32 cellular contexts compared by ENCODE assay signal in genomic region chr6:90525421-90525820, GRCh38.
"Had no signal": no experiment of that assay in that cellular context is flagged by ENCODE, and none has a peak within 500 bp of the region (broad histone marks: within the 10 kb centered on the region; RNA-seq: fewer than 3 reads in every experiment).

No MANE protein-coding gene starts in this region.

- ATAC-seq: activated CD4-positive, alpha-beta T cell treated with anti-CD3 and anti-CD28 coated beads for 36 hours; activated CD4-positive, CD25-positive, alpha-beta regulatory T cell treated with anti-CD3 and anti-CD28 coated beads, Interleukin-2, amount 50 U/mL, for 24 hours; activated CD8-positive, alpha-beta memory T cell treated with anti-CD3 and anti-CD28 coated beads, Interleukin-2, amount 10 ng/mL, durations not matched to agents 7 days and 5 days; activated CD8-positive, alpha-beta T cell treated with anti-CD3 and anti-CD28 coated beads, Interleukin-2, amount 10 ng/mL, durations not matched to agents 7 days and 5 days; activated naive CD4-positive, alpha-beta T cell treated with anti-CD3 and anti-CD28 coated beads, Interleukin-2, amount 50 U/mL, for 72 hours; activated T-helper 17 cell treated with anti-CD3 and anti-CD28 coated beads, Interleukin-2, amount 50 U/mL, for 72 hours; body of pancreas had no signal

- H3K4me3 Mint-ChIP-seq: activated CD4-positive, alpha-beta memory T cell treated with anti-CD3 and anti-CD28 coated beads, Interleukin-2, amount 10 ng/mL, durations not matched to agents 7 days and 5 days; activated CD4-positive, alpha-beta T cell treated with anti-CD3 and anti-CD28 coated beads for 36 hours; activated CD4-positive, alpha-beta T cell treated with anti-CD3 and anti-CD28 coated beads, Interleukin-2, amount 10 ng/mL, durations not matched to agents 7 days and 5 days; activated CD8-positive, alpha-beta memory T cell treated with anti-CD3 and anti-CD28 coated beads, Interleukin-2, amount 10 ng/mL, durations not matched to agents 7 days and 5 days; activated CD8-positive, alpha-beta T cell treated with anti-CD3 and anti-CD28 coated beads, Interleukin-2, amount 10 ng/mL, durations not matched to agents 7 days and 5 days; activated naive CD8-positive, alpha-beta T cell treated with anti-CD3 and anti-CD28 coated beads for 36 hours; activated T-cell treated with anti-CD3 and anti-CD28 coated beads, Interleukin-2, amount 50 U/mL, for 24 hours; activated T-helper 17 cell treated with anti-CD3 and anti-CD28 coated beads, Interleukin-2, amount 50 U/mL, for 72 hours; T-helper 1 cell treated with Interleukin-12 subunit alpha and Interleukin-12 subunit beta and Interleukin-4 antibody, amounts not matched to agents 30 μg/mL and 1 μg/mL, for 36 hours; T-helper 2 cell treated with Interferon-gamma antibody and Interleukin-4, amounts not matched to agents 5 μg/mL and 100 μg/mL, for 36 hours had no signal

- H3K4me1 Mint-ChIP-seq: activated CD4-positive, alpha-beta T cell treated with anti-CD3 and anti-CD28 coated beads for 36 hours; activated naive CD8-positive, alpha-beta T cell treated with anti-CD3 and anti-CD28 coated beads for 36 hours; activated T-helper 17 cell treated with anti-CD3 and anti-CD28 coated beads, Interleukin-2, amount 50 U/mL, for 72 hours had no signal

- H3K9me3 Mint-ChIP-seq: activated CD4-positive, alpha-beta memory T cell treated with anti-CD3 and anti-CD28 coated beads, Interleukin-2, amount 10 ng/mL, durations not matched to agents 7 days and 5 days; activated CD4-positive, alpha-beta T cell treated with anti-CD3 and anti-CD28 coated beads, Interleukin-2, amount 10 ng/mL, durations not matched to agents 7 days and 5 days; activated naive CD4-positive, alpha-beta T cell treated with anti-CD3 and anti-CD28 coated beads, Interleukin-2, amount 50 U/mL, for 72 hours; activated naive CD8-positive, alpha-beta T cell treated with anti-CD3 and anti-CD28 coated beads for 36 hours; activated T-cell treated with anti-CD3 and anti-CD28 coated beads, Interleukin-2, amount 50 U/mL, for 24 hours; activated T-helper 17 cell treated with anti-CD3 and anti-CD28 coated beads, Interleukin-2, amount 50 U/mL, for 72 hours; T-helper 1 cell treated with Interleukin-12 subunit alpha and Interleukin-12 subunit beta and Interleukin-4 antibody, amounts not matched to agents 30 μg/mL and 1 μg/mL, for 36 hours; T-helper 2 cell treated with Interferon-gamma antibody and Interleukin-4, amounts not matched to agents 5 μg/mL and 100 μg/mL, for 36 hours had no signal

- DNase-seq: activated CD4-positive, alpha-beta memory T cell treated with anti-CD3 and anti-CD28 coated beads, Interleukin-2, amount 10 ng/mL, durations not matched to agents 7 days and 5 days; activated CD4-positive, alpha-beta T cell treated with anti-CD3 and anti-CD28 coated beads for 1 hour; activated CD4-positive, alpha-beta T cell treated with anti-CD3 and anti-CD28 coated beads for 36 hours; activated CD4-positive, alpha-beta T cell treated with anti-CD3 and anti-CD28 coated beads for 48 hours; activated CD4-positive, alpha-beta T cell treated with anti-CD3 and anti-CD28 coated beads, Interleukin-2, amount 10 ng/mL, durations not matched to agents 7 days and 5 days; activated CD4-positive, alpha-beta T cell treated with anti-CD3 and anti-CD28 coated beads, Interleukin-2, amount 50 U/mL, for 48 hours; activated CD4-positive, CD25-positive, alpha-beta regulatory T cell; activated CD8-positive, alpha-beta memory T cell treated with anti-CD3 and anti-CD28 coated beads for 24 hours; activated CD8-positive, alpha-beta memory T cell treated with anti-CD3 and anti-CD28 coated beads, Interleukin-2, amount 10 ng/mL, durations not matched to agents 7 days and 5 days; activated CD8-positive, alpha-beta memory T cell treated with anti-CD3 and anti-CD28 coated beads, Interleukin-2, amount 50 U/mL, for 48 hours; activated CD8-positive, alpha-beta T cell treated with anti-CD3 and anti-CD28 coated beads, Interleukin-2, amount 10 ng/mL, durations not matched to agents 7 days and 5 days; activated effector memory CD4-positive, alpha-beta T cell treated with anti-CD3 and anti-CD28 coated beads, Interleukin-2, amount 50 U/mL, for 16 hours; activated gamma-delta T cell treated with Interleukin-2 at 50 U/mL for 16 hours; activated naive CD4-positive, alpha-beta T cell; activated naive CD4-positive, alpha-beta T cell treated with anti-CD3 and anti-CD28 coated beads, Interleukin-2, amount 50 U/mL, for 16 hours; activated naive CD8-positive, alpha-beta T cell treated with anti-CD3 and anti-CD28 coated beads for 36 hours; activated T-cell treated with anti-CD3 and anti-CD28 coated beads, Interleukin-2, amount 50 U/mL, for 24 hours; activated T-cell treated with anti-CD3 and anti-CD28 coated beads, Interleukin-2, amount 50 U/mL, for 48 hours; adrenal gland; amniotic stem cell; aorta; body of pancreas; brain microvascular endothelial cell; caudate nucleus; T-helper 1 cell; T-helper 2 cell; T-helper 9 cell had no signal

- H3K27me3 Mint-ChIP-seq: activated CD4-positive, alpha-beta memory T cell treated with anti-CD3 and anti-CD28 coated beads, Interleukin-2, amount 10 ng/mL, durations not matched to agents 7 days and 5 days; activated CD4-positive, alpha-beta T cell treated with anti-CD3 and anti-CD28 coated beads for 36 hours; activated CD4-positive, alpha-beta T cell treated with anti-CD3 and anti-CD28 coated beads, Interleukin-2, amount 10 ng/mL, durations not matched to agents 7 days and 5 days; activated CD8-positive, alpha-beta memory T cell treated with anti-CD3 and anti-CD28 coated beads, Interleukin-2, amount 10 ng/mL, durations not matched to agents 7 days and 5 days; activated naive CD8-positive, alpha-beta T cell treated with anti-CD3 and anti-CD28 coated beads for 36 hours; activated T-cell treated with anti-CD3 and anti-CD28 coated beads, Interleukin-2, amount 50 U/mL, for 24 hours; activated T-helper 17 cell treated with anti-CD3 and anti-CD28 coated beads, Interleukin-2, amount 50 U/mL, for 72 hours had no signal

- H3K27ac Mint-ChIP-seq: activated CD4-positive, alpha-beta memory T cell treated with anti-CD3 and anti-CD28 coated beads, Interleukin-2, amount 10 ng/mL, durations not matched to agents 7 days and 5 days; activated CD4-positive, alpha-beta T cell treated with anti-CD3 and anti-CD28 coated beads for 36 hours; activated CD4-positive, alpha-beta T cell treated with anti-CD3 and anti-CD28 coated beads, Interleukin-2, amount 10 ng/mL, durations not matched to agents 7 days and 5 days; activated CD8-positive, alpha-beta memory T cell treated with anti-CD3 and anti-CD28 coated beads, Interleukin-2, amount 10 ng/mL, durations not matched to agents 7 days and 5 days; activated CD8-positive, alpha-beta T cell treated with anti-CD3 and anti-CD28 coated beads, Interleukin-2, amount 10 ng/mL, durations not matched to agents 7 days and 5 days; activated naive CD4-positive, alpha-beta T cell treated with anti-CD3 and anti-CD28 coated beads, Interleukin-2, amount 50 U/mL, for 72 hours; activated naive CD8-positive, alpha-beta T cell treated with anti-CD3 and anti-CD28 coated beads for 36 hours; activated T-cell treated with anti-CD3 and anti-CD28 coated beads, Interleukin-2, amount 50 U/mL, for 24 hours; activated T-helper 17 cell treated with anti-CD3 and anti-CD28 coated beads, Interleukin-2, amount 50 U/mL, for 72 hours; T-helper 1 cell treated with Interleukin-12 subunit alpha and Interleukin-12 subunit beta and Interleukin-4 antibody, amounts not matched to agents 30 μg/mL and 1 μg/mL, for 36 hours; T-helper 2 cell treated with Interferon-gamma antibody and Interleukin-4, amounts not matched to agents 5 μg/mL and 100 μg/mL, for 36 hours had no signal
